27 cellular contexts compared by ENCODE assay signal in genomic region chr6:136136274-136136673, GRCh38.
"Had no signal": no experiment of that assay in that cellular context is flagged by ENCODE, and none has a peak within 500 bp of the region (broad histone marks: within the 10 kb centered on the region; RNA-seq: fewer than 3 reads in every experiment).

No MANE protein-coding gene starts in this region.

- H3K36me3 ChIP-seq: ascending aorta, cardiac muscle cell had no signal

- DNase-seq: activated B cell treated with CpG ODN at 0.5 μM for 24 hours; activated CD4-positive, alpha-beta memory T cell treated with anti-CD3 and anti-CD28 coated beads, Interleukin-2, amount 10 ng/mL, durations not matched to agents 7 days and 5 days; activated CD4-positive, alpha-beta T cell treated with anti-CD3 and anti-CD28 coated beads for 48 hours; activated CD4-positive, alpha-beta T cell treated with anti-CD3 and anti-CD28 coated beads, Interleukin-2, amount 10 ng/mL, durations not matched to agents 7 days and 5 days; activated CD4-positive, alpha-beta T cell treated with anti-CD3 and anti-CD28 coated beads, Interleukin-2, amount 50 U/mL, for 48 hours; activated CD4-positive, CD25-positive, alpha-beta regulatory T cell treated with anti-CD3 and anti-CD28 coated beads, Interleukin-2, amount 50 U/mL, for 72 hours; activated CD8-positive, alpha-beta memory T cell treated with anti-CD3 and anti-CD28 coated beads for 24 hours; activated CD8-positive, alpha-beta memory T cell treated with anti-CD3 and anti-CD28 coated beads, Interleukin-2, amount 10 ng/mL, durations not matched to agents 7 days and 5 days; activated CD8-positive, alpha-beta memory T cell treated with anti-CD3 and anti-CD28 coated beads, Interleukin-2, amount 50 U/mL, for 48 hours; activated CD8-positive, alpha-beta T cell treated with anti-CD3 and anti-CD28 coated beads, Interleukin-2, amount 10 ng/mL, durations not matched to agents 7 days and 5 days; activated effector memory CD4-positive, alpha-beta T cell treated with Interleukin-2 at 50 U/mL for 16 hours; activated gamma-delta T cell; activated naive CD4-positive, alpha-beta T cell treated with anti-CD3 and anti-CD28 coated beads, Interleukin-2, amount 10 ng/mL, durations not matched to agents 7 days and 5 days; activated naive CD4-positive, alpha-beta T cell treated with Interleukin-2 at 50 U/mL for 16 hours; activated naive CD8-positive, alpha-beta T cell treated with anti-CD3 and anti-CD28 coated beads, Interleukin-2, amount 10 ng/mL, durations not matched to agents 7 days and 5 days; activated naive CD8-positive, alpha-beta T cell treated with anti-CD3 and anti-CD28 coated beads, Interleukin-2, amount 50 U/mL, for 24 hours; activated T-cell treated with anti-CD3 and anti-CD28 coated beads, Interleukin-2, amount 50 U/mL, for 24 hours; activated T-cell treated with anti-CD3 and anti-CD28 coated beads, Interleukin-2, amount 50 U/mL, for 48 hours; amygdala; anterior cingulate cortex; central memory CD4-positive, alpha-beta T cell; T-helper 1 cell; T-helper 2 cell; T-helper 9 cell had no signal

- H3K27ac ChIP-seq: ascending aorta, cardiac muscle cell, VCaP had no signal

- H3K27me3 ChIP-seq: ascending aorta, cardiac muscle cell had no signal

- H3K4me1 ChIP-seq: ascending aorta had no signal

- H3K4me3 ChIP-seq: ascending aorta, cardiac muscle cell had no signal

- H3K9me3 ChIP-seq: ascending aorta had no signal

- ATAC-seq: activated CD8-positive, alpha-beta memory T cell treated with anti-CD3 and anti-CD28 coated beads, Interleukin-2, amount 10 ng/mL, durations not matched to agents 7 days and 5 days; activated CD8-positive, alpha-beta T cell treated with anti-CD3 and anti-CD28 coated beads, Interleukin-2, amount 10 ng/mL, durations not matched to agents 7 days and 5 days; activated naive CD8-positive, alpha-beta T cell treated with anti-CD3 and anti-CD28 coated beads, Interleukin-2, amount 50 U/mL, for 24 hours had no signal
